ENCODE assay signal across 8 cellular contexts in genomic region chr11:46618789-46619188, GRCh38. TPM values are rescaled to one million over a fixed set of nuclear protein-coding genes. Genes with fewer than 3 reads are reported as not detected.
DNase-seq lines count a peak whose midpoint lies in the region; ATAC-seq and TF ChIP-seq lines count a peak whose summit lies in the region.

No MANE protein-coding gene starts in this region.

- H3K4me3 ChIP-seq in tibial nerve, result peak overlapping the region; percentile 83 to 98 (median 92)

- no peaks in the 10 kb centered on the region for H3K27me3 Mint-ChIP-seq in activated naive CD4-positive, alpha-beta T cell treated with anti-CD3 and anti-CD28 coated beads, Interleukin-2, amount 50 U/mL, for 24 hours
- H3K27me3 Mint-ChIP-seq in activated CD8-positive, alpha-beta T cell treated with anti-CD3 and anti-CD28 coated beads, Interleukin-2, amount 10 ng/mL, durations not matched to agents 7 days and 5 days (ENCODE audit: low read depth), result no peaks in the 10 kb centered on the region
- H3K27me3 Mint-ChIP-seq in immature natural killer cell (ENCODE audit: low read depth in 3 of 3), result peaks cover 4 to 10% (median 10%) of the 10 kb centered on the region in 3 donors

- H3K9me3 Mint-ChIP-seq in activated naive CD4-positive, alpha-beta T cell treated with anti-CD3 and anti-CD28 coated beads, Interleukin-2, amount 50 U/mL, for 24 hours, result no peaks in the 10 kb centered on the region
- H3K9me3 Mint-ChIP-seq in activated CD8-positive, alpha-beta T cell treated with anti-CD3 and anti-CD28 coated beads, Interleukin-2, amount 10 ng/mL, durations not matched to agents 7 days and 5 days (ENCODE audit: insufficient read depth), result no peaks in the 10 kb centered on the region
- H3K9me3 Mint-ChIP-seq in immature natural killer cell, result no peaks in the 10 kb centered on the region

- CTCF ChIA-PET in activated CD8-positive, alpha-beta T cell treated with anti-CD3 and anti-CD28 coated beads, Interleukin-2, amount 10 ng/mL, durations not matched to agents 7 days and 5 days (lab: Charles Lee), result interaction anchor here (0.8 to 3.2 kb wide), 22 partner anchors 9 to 265 kb away, joined by 3 to 27 read pairs (median 7); partner anchors contain the start of genes AMBRA1 and ZNF408

- peaks cover 0 to 42% (median 0%) of the 10 kb centered on the region in 3 donors for H3K36me3 ChIP-seq in tibial nerve

- POLR2A ChIA-PET in activated CD8-positive, alpha-beta T cell treated with anti-CD3 and anti-CD28 coated beads, Interleukin-2, amount 10 ng/mL, durations not matched to agents 7 days and 5 days (lab: Charles Lee), result interaction anchor here (1.2 to 3.9 kb wide), 3 partner anchors 25 to 79 kb away, joined by 3 to 27 read pairs (median 4); partner anchors contain the start of gene AMBRA1

- no peak for TF ChIP-seq POLR2A in tibial nerve (IDR thresholded peaks at IDR 0.05)

- TF ChIP-seq EP300 in tibial nerve (IDR thresholded peaks at IDR 0.05), result no peak

- ATAC-seq in activated CD8-positive, alpha-beta T cell treated with anti-CD3 and anti-CD28 coated beads, Interleukin-2, amount 10 ng/mL, durations not matched to agents 7 days and 5 days, result no peak
- ATAC-seq in HG03280 (IDR thresholded peaks at IDR 0.05; ENCODE audit: unreplicated experiment), result no peak
- ATAC-seq in GM18909 (IDR thresholded peaks at IDR 0.05; ENCODE audit: poor library complexity, unreplicated experiment), result no peak

- H3K27ac ChIP-seq in tibial nerve, result peak overlapping the region in 2 of 4 donors; percentile 12 to 97

- WGBS in tibial nerve, 2 donors, result 64 to 69% methylated on average over 5 of the region's 5 CpGs

- peaks cover 8% of the 10 kb centered on the region for H3K36me3 Mint-ChIP-seq in activated naive CD4-positive, alpha-beta T cell treated with anti-CD3 and anti-CD28 coated beads, Interleukin-2, amount 50 U/mL, for 24 hours
- H3K36me3 Mint-ChIP-seq in activated CD8-positive, alpha-beta T cell treated with anti-CD3 and anti-CD28 coated beads, Interleukin-2, amount 10 ng/mL, durations not matched to agents 7 days and 5 days (ENCODE audit: low read depth), result peaks cover 22% of the 10 kb centered on the region
- peaks cover 0 to 13% (median 6%) of the 10 kb centered on the region in 3 donors for H3K36me3 Mint-ChIP-seq in immature natural killer cell

- peak overlapping the region; percentile 99 for H3K4me3 Mint-ChIP-seq in activated naive CD4-positive, alpha-beta T cell treated with anti-CD3 and anti-CD28 coated beads, Interleukin-2, amount 50 U/mL, for 24 hours
- peak overlapping the region; percentile 90 for H3K4me3 Mint-ChIP-seq in activated CD8-positive, alpha-beta T cell treated with anti-CD3 and anti-CD28 coated beads, Interleukin-2, amount 10 ng/mL, durations not matched to agents 7 days and 5 days
- peak overlapping the region; percentile 70 to 100 (median 97) for H3K4me3 Mint-ChIP-seq in immature natural killer cell

- no peaks in the 10 kb centered on the region for H3K27me3 ChIP-seq in tibial nerve

- H3K9me3 ChIP-seq in tibial nerve, result no peaks in the 10 kb centered on the region

- H3K4me1 Mint-ChIP-seq in activated naive CD4-positive, alpha-beta T cell treated with anti-CD3 and anti-CD28 coated beads, Interleukin-2, amount 50 U/mL, for 24 hours, result peaks cover 48% of the 10 kb centered on the region
- H3K4me1 Mint-ChIP-seq in activated CD8-positive, alpha-beta T cell treated with anti-CD3 and anti-CD28 coated beads, Interleukin-2, amount 10 ng/mL, durations not matched to agents 7 days and 5 days (ENCODE audit: low read depth), result peaks cover 34% of the 10 kb centered on the region
- peaks cover 40 to 53% of the 10 kb centered on the region in 2 donors for H3K4me1 Mint-ChIP-seq in immature natural killer cell

- H3K27ac Mint-ChIP-seq in activated naive CD4-positive, alpha-beta T cell treated with anti-CD3 and anti-CD28 coated beads, Interleukin-2, amount 50 U/mL, for 24 hours, result peak overlapping the region; percentile 86
- H3K27ac Mint-ChIP-seq in activated CD8-positive, alpha-beta T cell treated with anti-CD3 and anti-CD28 coated beads, Interleukin-2, amount 10 ng/mL, durations not matched to agents 7 days and 5 days, result peak overlapping the region; percentile 79
- H3K27ac Mint-ChIP-seq in immature natural killer cell, result peak overlapping the region; percentile 76 to 100 (median 96)

- TF ChIP-seq CTCF in tibial nerve (IDR thresholded peaks at IDR 0.05), result no peak

- H3K4me1 ChIP-seq in tibial nerve, result peaks cover 0 to 60% (median 18%) of the 10 kb centered on the region in 4 donors

- DNase-seq in activated naive CD4-positive, alpha-beta T cell (lab: John Stamatoyannopoulos, UW), result no peak
- no peak for DNase-seq in activated CD8-positive, alpha-beta T cell treated with anti-CD3 and anti-CD28 coated beads, Interleukin-2, amount 10 ng/mL, durations not matched to agents 7 days and 5 days
- DNase-seq in immature natural killer cell, result no peak
- no peak for DNase-seq in tibial nerve (ENCODE audit: low spot score in 2 of 2)
- DNase-seq in AG08395 (ENCODE audit: low spot score), result no peak

RNA-seq across cellular contexts. Expression of gene ATG13, which starts 1.4 kb away (rescaled TPM):
- 10 to 100 TPM; 57.8 to 58.4 TPM for total RNA-seq in activated CD8-positive, alpha-beta T cell treated with anti-CD3 and anti-CD28 coated beads, Interleukin-2, amount 10 ng/mL, durations not matched to agents 7 days and 5 days
- polyA plus RNA-seq in immature natural killer cell, result 100 to 1,000 TPM in 2 of 3 donors, 10 to 100 TPM in 1; 67.4 to 103 (median 100) TPM
- 100 to 1,000 TPM; 113 to 203 (median 139) TPM for total RNA-seq in tibial nerve

RNA-seq across cellular contexts. Expression of gene HARBI1, which starts 1.8 kb away (rescaled TPM):
- 1 to 10 TPM; 5.0 to 6.7 TPM for total RNA-seq in activated CD8-positive, alpha-beta T cell treated with anti-CD3 and anti-CD28 coated beads, Interleukin-2, amount 10 ng/mL, durations not matched to agents 7 days and 5 days
- polyA plus RNA-seq in immature natural killer cell, result 1 to 10 TPM; 1.3 to 9.9 (median 2.9) TPM
- total RNA-seq in tibial nerve, result 1 to 10 TPM in 3 of 4 donors, under 1 TPM in 1; 0.59 to 5.2 (median 2.6) TPM

RNA-seq across cellular contexts. Expression of gene AMBRA1, which starts 25.0 kb away (rescaled TPM):
- 10 to 100 TPM; 34.0 to 35.1 TPM for total RNA-seq in activated CD8-positive, alpha-beta T cell treated with anti-CD3 and anti-CD28 coated beads, Interleukin-2, amount 10 ng/mL, durations not matched to agents 7 days and 5 days
- 10 to 100 TPM in 1 of 3 donors, 1 to 10 TPM in 2; 5.3 to 12.8 (median 7.4) TPM for polyA plus RNA-seq in immature natural killer cell
- total RNA-seq in tibial nerve, result 10 to 100 TPM; 31.0 to 43.7 (median 35.8) TPM
